In the genomic region with DNA sequence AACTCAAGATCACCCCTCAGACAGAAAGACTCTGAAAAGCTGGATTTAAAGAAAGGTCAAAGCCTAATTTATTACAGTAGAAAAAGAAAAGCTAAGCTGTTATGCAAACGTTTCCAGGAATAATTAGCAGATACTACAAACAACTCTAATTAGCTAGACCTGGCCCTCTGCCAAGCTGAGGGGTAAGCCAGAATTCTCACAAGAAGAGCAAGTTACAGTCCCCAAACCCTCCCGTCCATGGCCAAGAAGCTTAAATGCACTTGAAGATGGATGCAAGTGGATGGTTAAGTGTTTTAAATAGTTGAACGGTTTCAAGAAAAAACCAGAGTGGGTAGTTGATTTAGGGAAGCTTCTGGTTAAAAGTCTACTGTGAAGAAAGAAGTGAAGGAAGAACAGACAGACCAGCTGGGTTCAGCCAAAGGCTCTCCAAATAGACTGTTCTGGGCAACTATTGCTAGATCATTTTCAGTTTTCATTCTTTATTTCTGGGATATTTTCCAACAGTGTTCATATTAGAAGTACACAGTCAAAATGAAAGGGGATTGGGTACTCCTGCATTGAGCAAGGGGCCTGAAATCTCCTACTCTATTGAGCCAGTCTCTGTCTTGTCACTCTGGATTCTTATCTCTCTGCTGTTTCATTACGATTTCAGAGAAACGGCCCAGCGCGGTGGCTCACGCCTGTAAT, we compare ENCODE assay signal across 12 cellular contexts. TPM values are rescaled to one million over a fixed set of nuclear protein-coding genes. Genes with fewer than 3 reads are reported as not detected.
DNase-seq lines count a peak whose midpoint lies in the region; ATAC-seq and TF ChIP-seq lines count a peak whose summit lies in the region.
"Had no signal": no experiment of that assay in that cellular context is flagged by ENCODE, and none has a peak within 500 bp of the region (broad histone marks: within the 10 kb centered on the region; RNA-seq: fewer than 3 reads in every experiment).

No MANE protein-coding gene starts in this region.

- ATAC-seq in sciatic nerve = peak; percentile 56

- TF ChIP-seq CTCF in fibroblast of mammary gland (conservative IDR thresholded peaks at IDR 0.05; ENCODE audit: control insufficient read depth, insufficient read depth, low read depth, low read length) = no peak

- DNase-seq in DMS79 (lab: John Stamatoyannopoulos, UW) = peak; percentile 89
- peak; percentile 16 for DNase-seq in NCI-H2196 treated with DMSO at 0.1 percent for 48 hours (lab: John Stamatoyannopoulos, UW; ENCODE audit: unreplicated experiment)
- peak; percentile 5 for DNase-seq in fibroblast of mammary gland (ENCODE audit: low read depth)
- no peak for DNase-seq in sciatic nerve (ENCODE audit: low spot score)
- no peak for DNase-seq in NCI-H510A treated with DMSO at 0.1 percent for 48 hours (lab: John Stamatoyannopoulos, UW)
- no peak for DNase-seq in NCI-H2171 (lab: John Stamatoyannopoulos, UW)
- DNase-seq in foreskin melanocyte = no peak
- DNase-seq: activated CD4-positive, alpha-beta T cell treated with anti-CD3 and anti-CD28 coated beads for 4 hours; amniotic stem cell; left cardiac atrium; naive B cell had no signal

- H3K4me3 ChIP-seq in fibroblast of mammary gland (ENCODE audit: control insufficient read depth, low read depth, low read length) = no peak overlapping the region
- H3K4me3 ChIP-seq: BLaER1 treated with 17β-estradiol and CSF1 and Interleukin-3, amounts not matched to agents 10 nM and 100 nM had no signal

- intact Hi-C loops in sciatic nerve (cut with DNase I) = no loop called here

RNA-seq across cellular contexts. Expression of gene LMAN2L, which starts 4.8 kb away (rescaled TPM):
- total RNA-seq in sciatic nerve = 19.3 TPM

RNA-seq across cellular contexts. Expression of gene CNNM4, which starts 25.7 kb away (rescaled TPM):
- 13.9 TPM for total RNA-seq in sciatic nerve

Comparison
In these comparisons a context has a peak if more than half of its experiments do, and no peak if none do; other contexts are left out.
1. DNase-seq: peak in DMS79 (single experiment), NCI-H2196 treated with DMSO at 0.1 percent for 48 hours (single experiment) and fibroblast of mammary gland (single experiment); none in sciatic nerve (single experiment), NCI-H510A treated with DMSO at 0.1 percent for 48 hours (single experiment), NCI-H2171 (single experiment) and foreskin melanocyte (single experiment).